In the genomic region with DNA sequence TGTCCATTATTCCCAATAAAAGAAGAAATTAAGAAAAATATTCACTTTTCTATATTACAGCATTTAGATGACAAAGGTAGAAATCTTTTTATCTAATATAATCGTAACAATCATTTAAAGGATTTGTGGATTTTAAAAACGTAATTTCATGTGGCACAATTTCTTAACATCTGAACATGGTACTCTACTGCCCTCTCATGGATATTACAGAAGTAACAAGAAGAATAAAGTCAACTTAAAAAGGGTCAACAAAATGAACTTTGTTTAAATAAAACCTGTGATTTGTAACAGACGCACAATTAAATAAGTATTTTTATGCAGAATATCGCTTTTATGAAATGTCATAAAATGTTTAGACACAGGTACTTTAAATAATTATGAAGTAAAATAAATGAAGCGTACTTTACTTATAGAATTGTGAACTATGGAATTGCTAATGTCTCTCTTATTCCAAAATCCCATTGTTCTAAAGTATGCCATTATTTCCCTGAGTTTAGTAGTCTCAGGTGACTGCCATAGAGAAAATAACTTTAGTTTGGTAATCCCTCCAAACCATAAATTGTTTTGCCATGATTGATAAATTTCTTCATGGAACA, we compare ENCODE assay signal across 8 cellular contexts.
A peak's percentile ranks its signal among the peaks of the same experiment; 100 is the strongest.
DNase-seq lines count a peak whose midpoint lies in the region; ATAC-seq and TF ChIP-seq lines count a peak whose summit lies in the region.

No MANE protein-coding gene starts in this region.

- peak; percentile 36 to 57 (median 48) for TF ChIP-seq CTCF in transverse colon (IDR thresholded peaks at IDR 0.05)

- no peak for TF ChIP-seq EP300 in transverse colon (IDR thresholded peaks at IDR 0.05; ENCODE audit: low read depth)

- ATAC-seq in HG02571 (IDR thresholded peaks at IDR 0.05; ENCODE audit: unreplicated experiment): no peak
- no peak for ATAC-seq in GM21390 (IDR thresholded peaks at IDR 0.05; ENCODE audit: unreplicated experiment)

- no peaks in the 10 kb centered on the region for H3K27me3 ChIP-seq in transverse colon

- no peak overlapping the region for H3K9ac ChIP-seq in SK-N-MC (ENCODE audit: insufficient read length)

- no peak overlapping the region for H3K4me3 ChIP-seq in SK-N-MC
- H3K4me3 ChIP-seq in transverse colon: no peak overlapping the region

- in situ Hi-C loops in transverse colon (cut with MboI; ENCODE audit: low pct_ligation_motif_present in 1 of 4, low pct_unique_long_range_greater_than_20kb in 1 of 4, low sequenced_read_pairs in 3 of 4): no loop called here

- TF ChIP-seq POLR2A in transverse colon (IDR thresholded peaks at IDR 0.05): no peak

- H3K4me1 ChIP-seq in transverse colon: no peaks in the 10 kb centered on the region

- 24% methylated on average over 5 of the region's 5 CpGs for WGBS in transverse colon (ENCODE audit: low coverage in 1 of 2), 2 donors

- H3K9me3 ChIP-seq in SK-N-MC (ENCODE audit: low read depth, low read length) (no peaks in the 10 kb centered on the region), transverse colon (no peaks in the 10 kb centered on the region)

- peak; percentile 22 to 42 for DNase-seq in AML-193 (lab: John Stamatoyannopoulos, UW)
- peak; percentile 34 for DNase-seq in HS-27A (ENCODE audit: low read depth)
- peak; percentile 3 for DNase-seq in SK-N-MC (ENCODE audit: low read depth, low spot score)
- peak; percentile 33 for DNase-seq in globus pallidus (ENCODE audit: low spot score)
- DNase-seq in transverse colon: no peak
- DNase-seq in HuH-7.5 (ENCODE audit: low spot score): no peak

- H3K36me3 ChIP-seq in SK-N-MC (ENCODE audit: insufficient read depth, low read length): no peaks in the 10 kb centered on the region
- H3K36me3 ChIP-seq in transverse colon: no peaks in the 10 kb centered on the region

- intact Hi-C loops in transverse colon (cut with DNase I; ENCODE audit: low total_unique reads): no loop called here

- no peak overlapping the region for H3K27ac ChIP-seq in SK-N-MC
- no peak overlapping the region for H3K27ac ChIP-seq in transverse colon

Comparison
In these comparisons a context has a peak if more than half of its experiments do, and no peak if none do; other contexts are left out.
1. DNase-seq: peak in AML-193 (2 of 2), HS-27A (single experiment), SK-N-MC (single experiment) and globus pallidus (single experiment); none in transverse colon (single experiment) and HuH-7.5 (single experiment).